Comparison of ENCODE assay signal across 23 cellular contexts in the genomic region with DNA sequence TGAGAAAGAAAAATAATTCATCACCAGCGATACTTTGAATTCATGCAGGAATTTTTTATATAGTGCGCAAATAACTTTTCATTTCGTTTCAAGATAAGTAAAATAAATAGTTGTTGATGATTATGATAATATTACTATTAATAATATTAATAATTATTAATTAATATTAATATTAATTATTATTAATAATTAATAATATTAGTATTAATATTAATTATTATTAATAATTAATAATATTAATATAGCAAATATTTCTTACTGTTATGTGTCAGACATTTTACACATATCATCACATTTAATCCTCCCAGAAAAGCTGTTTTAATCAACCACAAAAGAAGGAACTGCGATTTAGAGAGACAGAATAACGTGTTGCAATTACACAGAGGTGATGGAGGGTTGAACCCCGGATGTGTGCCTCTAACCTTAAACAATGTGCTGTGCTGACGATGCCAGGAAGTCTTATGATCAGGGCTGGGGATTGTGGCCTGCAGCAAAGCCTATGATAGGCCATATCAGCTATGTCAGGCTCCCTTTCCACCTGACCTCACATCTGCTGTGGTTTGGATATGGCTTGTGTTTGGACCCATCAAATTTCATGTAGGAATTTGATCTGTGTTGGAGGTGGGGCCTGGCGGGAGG.
DNase-seq lines count a peak whose midpoint lies in the region; ATAC-seq and TF ChIP-seq lines count a peak whose summit lies in the region.
"Had no signal": no experiment of that assay in that cellular context is flagged by ENCODE, and none has a peak within 500 bp of the region (broad histone marks: within the 10 kb centered on the region; RNA-seq: fewer than 3 reads in every experiment).

No MANE protein-coding gene starts in this region.

- H3K27ac Mint-ChIP-seq in WTC11: no peak overlapping the region
- H3K27ac Mint-ChIP-seq: activated CD4-positive, alpha-beta T cell treated with anti-CD3 and anti-CD28 coated beads for 36 hours; activated naive CD8-positive, alpha-beta T cell treated with anti-CD3 and anti-CD28 coated beads for 36 hours; CD4-positive, CD25-positive, alpha-beta regulatory T cell; T-helper 17 cell had no signal

- H3K36me3 Mint-ChIP-seq in WTC11: no peaks in the 10 kb centered on the region
- H3K36me3 Mint-ChIP-seq: activated naive CD8-positive, alpha-beta T cell treated with anti-CD3 and anti-CD28 coated beads for 36 hours; CD4-positive, CD25-positive, alpha-beta regulatory T cell; naive B cell had no signal

- H3K4me3 ChIP-seq in NB4 (ENCODE audit: low read depth, low read length): no peak overlapping the region
- H3K4me3 ChIP-seq: lower lobe of right lung, smooth muscle cell, tibial artery had no signal

- TF ChIP-seq CTCF in NB4 (IDR thresholded peaks at IDR 0.05; ENCODE audit: low read depth, low read length): no peak
- no peak for TF ChIP-seq CTCF in WTC11 (IDR thresholded peaks at IDR 0.05)

- ATAC-seq in WTC11 (no peak), sciatic nerve (peak; percentile 38), HG03039 (IDR thresholded peaks at IDR 0.05; ENCODE audit: unreplicated experiment) (no peak)
- ATAC-seq: activated CD4-positive, alpha-beta T cell treated with anti-CD3 and anti-CD28 coated beads for 36 hours; activated T-cell treated with anti-CD3 and anti-CD28 coated beads, Interleukin-2, amount 50 U/mL, for 4 hours; lower lobe of right lung; T-helper 17 cell had no signal

- peaks cover 27% of the 10 kb centered on the region for H3K27me3 Mint-ChIP-seq in WTC11 (ENCODE audit: low read depth)
- H3K27me3 Mint-ChIP-seq: activated CD4-positive, alpha-beta T cell treated with anti-CD3 and anti-CD28 coated beads for 36 hours; naive B cell; T-helper 17 cell had no signal

- DNase-seq in NCI-H510A (lab: John Stamatoyannopoulos, UW) (peak; percentile 65), NCI-H510A treated with DMSO at 0.1 percent for 48 hours (lab: John Stamatoyannopoulos, UW) (no peak), NB4 (ENCODE audit: low read depth) (peak; percentile 83), WTC11 (ENCODE audit: low spot score) (no peak), sciatic nerve (ENCODE audit: low spot score) (no peak), GM19238 (ENCODE audit: insufficient read length, low spot score) (no peak), NCI-H1048 (lab: John Stamatoyannopoulos, UW) (no peak)
- DNase-seq: 8988T; activated CD4-positive, alpha-beta T cell treated with anti-CD3 and anti-CD28 coated beads for 36 hours; activated naive CD8-positive, alpha-beta T cell treated with anti-CD3 and anti-CD28 coated beads for 36 hours; activated T-cell treated with anti-CD3 and anti-CD28 coated beads, Interleukin-2, amount 50 U/mL, for 4 hours; brain microvascular endothelial cell; CD4-positive, CD25-positive, alpha-beta regulatory T cell; erythroblast; GOT3; lower lobe of right lung; naive B cell; NCI-H748 treated with DMSO at 0.1 percent for 48 hours; posterior cingulate gyrus; T-helper 17 cell; tibial artery had no signal

- intact Hi-C loops in sciatic nerve (cut with DNase I): no loop called here

- no peak overlapping the region for H3K4me3 Mint-ChIP-seq in WTC11
- H3K4me3 Mint-ChIP-seq: activated CD4-positive, alpha-beta T cell treated with anti-CD3 and anti-CD28 coated beads for 36 hours; activated naive CD8-positive, alpha-beta T cell treated with anti-CD3 and anti-CD28 coated beads for 36 hours; activated T-cell treated with anti-CD3 and anti-CD28 coated beads, Interleukin-2, amount 50 U/mL, for 4 hours; CD4-positive, CD25-positive, alpha-beta regulatory T cell; naive B cell; T-helper 17 cell had no signal

- no peaks in the 10 kb centered on the region for H3K4me1 Mint-ChIP-seq in WTC11
- H3K4me1 Mint-ChIP-seq: activated CD4-positive, alpha-beta T cell treated with anti-CD3 and anti-CD28 coated beads for 36 hours; activated naive CD8-positive, alpha-beta T cell treated with anti-CD3 and anti-CD28 coated beads for 36 hours; CD4-positive, CD25-positive, alpha-beta regulatory T cell; naive B cell; T-helper 17 cell had no signal

- no peak for TF ChIP-seq POLR2A in NB4 (IDR thresholded peaks at IDR 0.05; ENCODE audit: extremely low read depth, insufficient read length)

- CTCF ChIA-PET in WTC11 (lab: Charles Lee): interaction anchor here (0.8 to 0.9 kb wide), 2 partner anchors 14 to 260 kb away, joined by 3 read pairs; no protein-coding TSS in a partner anchor

- peaks cover 5% of the 10 kb centered on the region for H3K9me3 Mint-ChIP-seq in WTC11
- H3K9me3 Mint-ChIP-seq: activated naive CD8-positive, alpha-beta T cell treated with anti-CD3 and anti-CD28 coated beads for 36 hours had no signal

- POLR2A ChIA-PET in WTC11 (lab: Charles Lee): interaction anchor here (0.5 kb wide), 1 partner anchor 120 kb away, joined by 3 read pairs; no protein-coding TSS in a partner anchor

TF ChIP-seq in WTC11, 78 proteins besides CTCF, POLR2A, EP300 and RAD21:
- TF ChIP-seq HMGA2 (CRISPR knock-in tag; IDR thresholded peaks at IDR 0.05): peak; percentile 97
- TF ChIP-seq, protein P1, sequence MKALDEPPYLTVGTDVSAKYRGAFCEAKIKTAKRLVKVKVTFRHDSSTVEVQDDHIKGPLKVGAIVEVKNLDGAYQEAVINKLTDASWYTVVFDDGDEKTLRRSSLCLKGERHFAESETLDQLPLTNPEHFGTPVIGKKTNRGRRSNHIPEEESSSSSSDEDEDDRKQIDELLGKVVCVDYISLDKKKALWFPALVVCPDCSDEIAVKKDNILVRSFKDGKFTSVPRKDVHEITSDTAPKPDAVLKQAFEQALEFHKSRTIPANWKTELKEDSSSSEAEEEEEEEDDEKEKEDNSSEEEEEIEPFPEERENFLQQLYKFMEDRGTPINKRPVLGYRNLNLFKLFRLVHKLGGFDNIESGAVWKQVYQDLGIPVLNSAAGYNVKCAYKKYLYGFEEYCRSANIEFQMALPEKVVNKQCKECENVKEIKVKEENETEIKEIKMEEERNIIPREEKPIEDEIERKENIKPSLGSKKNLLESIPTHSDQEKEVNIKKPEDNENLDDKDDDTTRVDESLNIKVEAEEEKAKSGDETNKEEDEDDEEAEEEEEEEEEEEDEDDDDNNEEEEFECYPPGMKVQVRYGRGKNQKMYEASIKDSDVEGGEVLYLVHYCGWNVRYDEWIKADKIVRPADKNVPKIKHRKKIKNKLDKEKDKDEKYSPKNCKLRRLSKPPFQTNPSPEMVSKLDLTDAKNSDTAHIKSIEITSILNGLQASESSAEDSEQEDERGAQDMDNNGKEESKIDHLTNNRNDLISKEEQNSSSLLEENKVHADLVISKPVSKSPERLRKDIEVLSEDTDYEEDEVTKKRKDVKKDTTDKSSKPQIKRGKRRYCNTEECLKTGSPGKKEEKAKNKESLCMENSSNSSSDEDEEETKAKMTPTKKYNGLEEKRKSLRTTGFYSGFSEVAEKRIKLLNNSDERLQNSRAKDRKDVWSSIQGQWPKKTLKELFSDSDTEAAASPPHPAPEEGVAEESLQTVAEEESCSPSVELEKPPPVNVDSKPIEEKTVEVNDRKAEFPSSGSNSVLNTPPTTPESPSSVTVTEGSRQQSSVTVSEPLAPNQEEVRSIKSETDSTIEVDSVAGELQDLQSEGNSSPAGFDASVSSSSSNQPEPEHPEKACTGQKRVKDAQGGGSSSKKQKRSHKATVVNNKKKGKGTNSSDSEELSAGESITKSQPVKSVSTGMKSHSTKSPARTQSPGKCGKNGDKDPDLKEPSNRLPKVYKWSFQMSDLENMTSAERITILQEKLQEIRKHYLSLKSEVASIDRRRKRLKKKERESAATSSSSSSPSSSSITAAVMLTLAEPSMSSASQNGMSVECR (CRISPR knock-in tag; IDR thresholded peaks at IDR 0.05; ENCODE audit: borderline replicate concordance): no peak

Comparison
In these comparisons a context has a peak if more than half of its experiments do, and no peak if none do; other contexts are left out.
1. DNase-seq: peak in NCI-H510A (single experiment) and NB4 (single experiment); none in NCI-H510A treated with DMSO at 0.1 percent for 48 hours (single experiment), WTC11 (single experiment), sciatic nerve (single experiment), GM19238 (single experiment) and NCI-H1048 (single experiment).